In genomic region chr2:40332096-40332826, GRCh38 we compare ENCODE assay signal across 11 cellular contexts.
DNase-seq lines count a peak whose midpoint lies in the region; ATAC-seq and TF ChIP-seq lines count a peak whose summit lies in the region.
"Had no signal": no experiment of that assay in that cellular context is flagged by ENCODE, and none has a peak within 500 bp of the region (broad histone marks: within the 10 kb centered on the region; RNA-seq: fewer than 3 reads in every experiment).

No MANE protein-coding gene starts in this region.

- no peaks in the 10 kb centered on the region for H3K27me3 ChIP-seq in skeletal muscle satellite cell (ENCODE audit: control insufficient read depth, insufficient read depth, low read length)
- H3K27me3 ChIP-seq: vagina had no signal

- H3K4me1 Mint-ChIP-seq in activated T-cell treated with anti-CD3 and anti-CD28 coated beads, Interleukin-2, amount 50 U/mL, for 4 hours (ENCODE audit: low read depth) = no peaks in the 10 kb centered on the region
- H3K4me1 Mint-ChIP-seq: activated naive CD4-positive, alpha-beta T cell treated with anti-CD3 and anti-CD28 coated beads, Interleukin-2, amount 50 U/mL, for 24 hours had no signal

- H3K36me3 ChIP-seq in skeletal muscle satellite cell (ENCODE audit: insufficient read depth, low read length) = no peaks in the 10 kb centered on the region
- H3K36me3 ChIP-seq: vagina had no signal

- H3K4me3 ChIP-seq in fibroblast of pulmonary artery (replicated peaks; ENCODE audit: low read depth, low read length) = no peak overlapping the region
- H3K4me3 ChIP-seq in skeletal muscle satellite cell (ENCODE audit: low read length) = no peak overlapping the region
- H3K4me3 ChIP-seq: vagina had no signal

- H3K27me3 Mint-ChIP-seq in activated T-cell treated with anti-CD3 and anti-CD28 coated beads, Interleukin-2, amount 50 U/mL, for 4 hours (ENCODE audit: low read depth) = no peaks in the 10 kb centered on the region

- no peak for TF ChIP-seq CTCF in fibroblast of pulmonary artery (IDR thresholded peaks at IDR 0.05; ENCODE audit: low read length, missing control alignments)

- H3K36me3 Mint-ChIP-seq in activated T-cell treated with anti-CD3 and anti-CD28 coated beads, Interleukin-2, amount 50 U/mL, for 4 hours (ENCODE audit: insufficient read depth) = no peaks in the 10 kb centered on the region
- H3K36me3 Mint-ChIP-seq: activated naive CD4-positive, alpha-beta T cell treated with anti-CD3 and anti-CD28 coated beads, Interleukin-2, amount 50 U/mL, for 24 hours had no signal

- H3K9ac ChIP-seq in skeletal muscle satellite cell (ENCODE audit: low read depth, low read length) = peak overlapping the region; percentile 41

- H3K4me2 ChIP-seq in skeletal muscle satellite cell (ENCODE audit: low read length) = no peak overlapping the region

- H3K4me1 ChIP-seq in skeletal muscle satellite cell (ENCODE audit: control insufficient read depth, insufficient read depth, low read length) = peaks cover 12% of the 10 kb centered on the region

- H3K9me3 ChIP-seq in skeletal muscle satellite cell (replicated peaks; ENCODE audit: low read length) = no peaks in the 10 kb centered on the region
- H3K9me3 ChIP-seq: vagina had no signal

- no peak overlapping the region for H3K4me3 Mint-ChIP-seq in activated T-cell treated with anti-CD3 and anti-CD28 coated beads, Interleukin-2, amount 50 U/mL, for 4 hours
- H3K4me3 Mint-ChIP-seq: activated naive CD4-positive, alpha-beta T cell treated with anti-CD3 and anti-CD28 coated beads, Interleukin-2, amount 50 U/mL, for 24 hours had no signal

- H3K9me3 Mint-ChIP-seq in activated T-cell treated with anti-CD3 and anti-CD28 coated beads, Interleukin-2, amount 50 U/mL, for 4 hours = no peaks in the 10 kb centered on the region

- peak; percentile 7 for DNase-seq in NCI-H2029 treated with DMSO at 0.1 percent for 48 hours (lab: John Stamatoyannopoulos, UW)
- DNase-seq in NCI-H2029 (lab: John Stamatoyannopoulos, UW) = no peak
- DNase-seq in OCI-M1 (lab: John Stamatoyannopoulos, UW) = peak; percentile 62
- peak; percentile 67 for DNase-seq in fibroblast of pulmonary artery (ENCODE audit: low read depth)
- no peak for DNase-seq in activated T-cell treated with anti-CD3 and anti-CD28 coated beads, Interleukin-2, amount 50 U/mL, for 4 hours
- DNase-seq in NCI-H1436 treated with DMSO at 0.1 percent for 48 hours (lab: John Stamatoyannopoulos, UW) = no peak
- DNase-seq in NK-92 treated with Interleukin-12 subunit alpha and Interleukin-12 subunit beta, amount 100 ng/mL, for 24 hours (lab: John Stamatoyannopoulos, UW) = no peak
- DNase-seq: Karpas-422 had no signal

- ATAC-seq in activated T-cell treated with anti-CD3 and anti-CD28 coated beads, Interleukin-2, amount 50 U/mL, for 4 hours = no peak

Comparison
In these comparisons a context has a peak if more than half of its experiments do, and no peak if none do; other contexts are left out.
1. DNase-seq: peak in NCI-H2029 treated with DMSO at 0.1 percent for 48 hours (single experiment), OCI-M1 (single experiment) and fibroblast of pulmonary artery (single experiment); none in NCI-H2029 (single experiment), activated T-cell treated with anti-CD3 and anti-CD28 coated beads, Interleukin-2, amount 50 U/mL, for 4 hours (single experiment), NCI-H1436 treated with DMSO at 0.1 percent for 48 hours (single experiment) and NK-92 treated with Interleukin-12 subunit alpha and Interleukin-12 subunit beta, amount 100 ng/mL, for 24 hours (single experiment).